31 cellular contexts compared by ENCODE assay signal in genomic region chr7:12831024-12831423, GRCh38.
"Had no signal": no experiment of that assay in that cellular context is flagged by ENCODE, and none has a peak within 500 bp of the region (broad histone marks: within the 10 kb centered on the region; RNA-seq: fewer than 3 reads in every experiment).

No MANE protein-coding gene starts in this region.

- DNase-seq: activated CD4-positive, alpha-beta memory T cell treated with anti-CD3 and anti-CD28 coated beads, Interleukin-2, amount 10 ng/mL, durations not matched to agents 7 days and 5 days; activated CD4-positive, alpha-beta T cell treated with anti-CD3 and anti-CD28 coated beads for 1 hour; activated CD4-positive, alpha-beta T cell treated with anti-CD3 and anti-CD28 coated beads for 36 hours; activated CD4-positive, alpha-beta T cell treated with anti-CD3 and anti-CD28 coated beads for 48 hours; activated CD4-positive, alpha-beta T cell treated with anti-CD3 and anti-CD28 coated beads, Interleukin-2, amount 10 ng/mL, durations not matched to agents 7 days and 5 days; activated CD4-positive, alpha-beta T cell treated with anti-CD3 and anti-CD28 coated beads, Interleukin-2, amount 50 U/mL, for 48 hours; activated CD4-positive, CD25-positive, alpha-beta regulatory T cell; activated CD8-positive, alpha-beta memory T cell treated with anti-CD3 and anti-CD28 coated beads for 24 hours; activated CD8-positive, alpha-beta memory T cell treated with anti-CD3 and anti-CD28 coated beads, Interleukin-2, amount 10 ng/mL, durations not matched to agents 7 days and 5 days; activated CD8-positive, alpha-beta memory T cell treated with anti-CD3 and anti-CD28 coated beads, Interleukin-2, amount 50 U/mL, for 48 hours; activated CD8-positive, alpha-beta T cell treated with anti-CD3 and anti-CD28 coated beads, Interleukin-2, amount 10 ng/mL, durations not matched to agents 7 days and 5 days; activated effector memory CD4-positive, alpha-beta T cell treated with Interleukin-2 at 50 U/mL for 16 hours; activated gamma-delta T cell; activated naive CD4-positive, alpha-beta T cell treated with anti-CD3 and anti-CD28 coated beads, Interleukin-2, amount 10 ng/mL, durations not matched to agents 7 days and 5 days; activated naive CD4-positive, alpha-beta T cell treated with Interleukin-2 at 50 U/mL for 16 hours; activated naive CD8-positive, alpha-beta T cell treated with anti-CD3 and anti-CD28 coated beads, Interleukin-2, amount 10 ng/mL, durations not matched to agents 7 days and 5 days; activated naive CD8-positive, alpha-beta T cell treated with anti-CD3 and anti-CD28 coated beads, Interleukin-2, amount 50 U/mL, for 24 hours; activated T-cell treated with anti-CD3 and anti-CD28 coated beads, Interleukin-2, amount 50 U/mL, for 24 hours; activated T-cell treated with anti-CD3 and anti-CD28 coated beads, Interleukin-2, amount 50 U/mL, for 48 hours; amniotic stem cell; aorta; body of pancreas; brain microvascular endothelial cell; central memory CD4-positive, alpha-beta T cell; T-cell; T-helper 17 cell had no signal

- ATAC-seq: activated CD4-positive, alpha-beta T cell treated with anti-CD3 and anti-CD28 coated beads for 36 hours; activated CD4-positive, CD25-positive, alpha-beta regulatory T cell treated with anti-CD3 and anti-CD28 coated beads, Interleukin-2, amount 50 U/mL, for 24 hours; activated CD8-positive, alpha-beta memory T cell treated with anti-CD3 and anti-CD28 coated beads, Interleukin-2, amount 10 ng/mL, durations not matched to agents 7 days and 5 days; activated CD8-positive, alpha-beta T cell treated with anti-CD3 and anti-CD28 coated beads, Interleukin-2, amount 10 ng/mL, durations not matched to agents 7 days and 5 days; activated naive CD8-positive, alpha-beta T cell treated with anti-CD3 and anti-CD28 coated beads, Interleukin-2, amount 50 U/mL, for 24 hours; body of pancreas; T-cell; T-helper 17 cell had no signal

- H3K4me1 ChIP-seq: body of pancreas, breast epithelium had no signal

- H3K27ac ChIP-seq: body of pancreas, brain microvascular endothelial cell, breast epithelium, VCaP had no signal

- FAIRE-seq: astrocyte, TTC549 had no signal

- H3K4me3 ChIP-seq: body of pancreas, breast epithelium had no signal

- H3K36me3 ChIP-seq: brain microvascular endothelial cell, breast epithelium had no signal

- H3K9me3 ChIP-seq: body of pancreas had no signal

- H3K27me3 ChIP-seq: body of pancreas, brain microvascular endothelial cell, breast epithelium had no signal
